Comparison of ENCODE assay signal across 16 cellular contexts in genomic region chr3:2944628-2945027, GRCh38.
DNase-seq lines count a peak whose midpoint lies in the region; ATAC-seq, FAIRE-seq and TF ChIP-seq lines count a peak whose summit lies in the region.
"Had no signal": no experiment of that assay in that cellular context is flagged by ENCODE, and none has a peak within 500 bp of the region (broad histone marks: within the 10 kb centered on the region; RNA-seq: fewer than 3 reads in every experiment).

No MANE protein-coding gene starts in this region.

- CTCF ChIA-PET in GM12878 (lab: Yijun Ruan, JAX), result no interaction called here

- H3K79me2 ChIP-seq in GM12878 (ENCODE audit: control insufficient read depth, insufficient read depth, low read length), result no peaks in the 10 kb centered on the region
- H3K79me2 ChIP-seq: hepatocyte had no signal

- WGBS in GM12878 (ENCODE audit: insufficient coverage, insufficient replicate concordance, low lambda C conversion rate, missing lambda C conversion rate), result 0% methylated on average over 1 of the region's 1 CpG

- TF ChIP-seq CTCF in GM12878 (IDR thresholded peaks at IDR 0.05 in 2 of 3, conservative IDR thresholded peaks at IDR 0.05 in 1 of 3; ENCODE audit: control insufficient read depth in 2 of 3, extremely low read depth in 1 of 3, insufficient read depth in 1 of 3, low read depth in 3 of 3, low read length in 3 of 3), result no peak

- FAIRE-seq in GM12878 (lab: Jason Lieb, UNC) (peak; percentile 49), H54 (lab: Jason Lieb, UNC) (no peak)

- no peak for TF ChIP-seq EP300 in GM12878 (IDR thresholded peaks at IDR 0.05; ENCODE audit: borderline replicate concordance in 1 of 2, control insufficient read depth in 1 of 2, low read depth in 2 of 2, low read length in 2 of 2)

- H3K4me1 ChIP-seq in GM12878 (ENCODE audit: control insufficient read depth, insufficient read depth, low read length), result peaks cover 14% of the 10 kb centered on the region; the same call in 1 of the 2 replicates
- H3K4me1 ChIP-seq: psoas muscle had no signal

- 0 out of 2 replicates have a peak, but pooled peaks have one; percentile 7 for TF ChIP-seq RAD21 in GM12878 (IDR thresholded peaks at IDR 0.05; ENCODE audit: insufficient read depth, low read depth, low read length)

- RAD21 ChIA-PET in GM12878 (lab: Charles Lee; ENCODE audit: unreplicated experiment), result no interaction called here

- peak overlapping the region; percentile 31 for H3K4me2 ChIP-seq in GM12878 (ENCODE audit: control insufficient read depth, insufficient read depth)
- H3K4me2 ChIP-seq: hepatocyte had no signal

- H3K9ac ChIP-seq in GM12878 (ENCODE audit: control insufficient read depth, insufficient read depth, low read length), result no peak overlapping the region

- H4K20me1 ChIP-seq in GM12878 (ENCODE audit: control insufficient read depth, insufficient read depth), result no peaks in the 10 kb centered on the region

- H3K9me3 ChIP-seq in GM12878 (replicated peaks; ENCODE audit: control insufficient read depth, insufficient read depth, low read length), result no peaks in the 10 kb centered on the region
- H3K9me3 ChIP-seq: MG63, psoas muscle, thoracic aorta had no signal

- SMC1A ChIA-PET in GM12878 (lab: Charles Lee; ENCODE audit: uncharacterized antibody, unreplicated experiment), result no interaction called here

- no peak overlapping the region for H2AFZ ChIP-seq in GM12878 (ENCODE audit: control insufficient read depth, low read depth, low read length)
- H2AFZ ChIP-seq: hepatocyte had no signal

- no peaks in the 10 kb centered on the region for H3K36me3 ChIP-seq in GM12878 (ENCODE audit: control insufficient read depth in 2 of 2, insufficient read depth in 2 of 2, low read length in 1 of 2)
- H3K36me3 ChIP-seq: MG63, thoracic aorta had no signal

- no peaks in the 10 kb centered on the region; a peak in 2 of 4 replicates for H3K27me3 ChIP-seq in GM12878 (replicated peaks in 1 of 2; ENCODE audit: control insufficient read depth in 2 of 2, insufficient read depth in 2 of 2, low read length in 1 of 2)
- H3K27me3 ChIP-seq: hepatocyte, MG63 had no signal

- peak overlapping the region; percentile 28; the same call in 1 of the 2 replicates for H3K27ac ChIP-seq in GM12878 (ENCODE audit: control insufficient read depth, insufficient read depth)
- H3K27ac ChIP-seq: hepatocyte, psoas muscle, thoracic aorta had no signal

- DNase-seq in GM12878 (ENCODE audit: low read depth, low spot score) (peak; percentile 32), dedifferentiated amniotic fluid mesenchymal stem cell (ENCODE audit: extremely low spot score) (no peak), DMS153 treated with DMSO at 0.1 percent for 48 hours (lab: John Stamatoyannopoulos, UW; ENCODE audit: unreplicated experiment) (no peak), H54 (ENCODE audit: insufficient read length, low spot score) (no peak)
- DNase-seq in activated naive CD4-positive, alpha-beta T cell (lab: John Stamatoyannopoulos, UW), result no peak
- DNase-seq: CD4-positive, alpha-beta memory T cell; mesenchymal stem cell; MG63; NCI-H510A treated with DMSO at 0.1 percent for 48 hours; psoas muscle; SHP77 had no signal

- TF ChIP-seq POLR2A in GM12878 (IDR thresholded peaks at IDR 0.05; ENCODE audit: low read depth, low read length) (no peak), H54 (IDR thresholded peaks at IDR 0.05; ENCODE audit: low read depth, low read length) (no peak)

- POLR2A ChIA-PET in GM12878 (lab: Charles Lee), result no interaction called here

- ATAC-seq in GM18870 (IDR thresholded peaks at IDR 0.05; ENCODE audit: unreplicated experiment) (peak; percentile 92), GM21526 (IDR thresholded peaks at IDR 0.05; ENCODE audit: low FRiP score, unreplicated experiment) (peak; percentile 99), HG03060 (IDR thresholded peaks at IDR 0.05; ENCODE audit: low read depth, unreplicated experiment) (peak; percentile 44), GM12878 (peak; percentile 63)
- ATAC-seq: psoas muscle had no signal

- no TSS peak for BruUV-seq in GM12878 (replicated peaks; lab: Mats Ljungman, UMichigan)

- H3K4me3 ChIP-seq in GM12878, result no peak overlapping the region
- H3K4me3 ChIP-seq: hepatocyte, MG63, psoas muscle, thoracic aorta had no signal

- intact Hi-C loops in GM12878 (cut with micrococcal nuclease; ENCODE audit: unreplicated experiment), result no loop called here

- in situ Hi-C loops in GM12878 (cut with MboI), result no loop called here

TF ChIP-seq in GM12878, 131 proteins besides CTCF, POLR2A, EP300 and RAD21 (continues in another document):
- TF ChIP-seq MYB (IDR thresholded peaks at IDR 0.05; ENCODE audit: borderline replicate concordance, low read depth, low read length) (no peak), RCOR1 (conservative IDR thresholded peaks at IDR 0.05; ENCODE audit: low read depth, low read length) (no peak), PBX3 (IDR thresholded peaks at IDR 0.05; ENCODE audit: insufficient replicate concordance, low read depth, low read length) (no peak), RUNX3 (IDR thresholded peaks at IDR 0.05; ENCODE audit: low read length) (peak; percentile 70), BCL11A (IDR thresholded peaks at IDR 0.05; ENCODE audit: low read depth, low read length) (peak; percentile 82), ZNF217 (IDR thresholded peaks at IDR 0.05) (no peak), SP1 (IDR thresholded peaks at IDR 0.05; ENCODE audit: low read depth, low read length) (no peak), ZBTB33 (IDR thresholded peaks at IDR 0.05) (no peak), SMAD5 (IDR thresholded peaks at IDR 0.05; ENCODE audit: low read depth) (no peak), ATF2 (IDR thresholded peaks at IDR 0.05; ENCODE audit: low read length) (peak; percentile 72; the same call in 1 of the 2 replicates), CREB1 (IDR thresholded peaks at IDR 0.05; ENCODE audit: low read depth) (0 out of 2 replicates have a peak, but pooled peaks have one; percentile 39), FOXM1 (IDR thresholded peaks at IDR 0.05; ENCODE audit: low read depth, low read length) (peak; percentile 83; the same call in 1 of the 2 replicates), MXI1 (IDR thresholded peaks at IDR 0.05; ENCODE audit: low read depth, low read length) (no peak), ELK1 (IDR thresholded peaks at IDR 0.05; ENCODE audit: low read depth, low read length) (no peak), TAF1 (IDR thresholded peaks at IDR 0.05; ENCODE audit: borderline replicate concordance, low read depth, low read length) (peak; percentile 21; the same call in 1 of the 2 replicates), ETV6 (conservative IDR thresholded peaks at IDR 0.05 in 1 of 2, IDR thresholded peaks at IDR 0.05 in 1 of 2; ENCODE audit: borderline replicate concordance in 1 of 2, low read depth in 1 of 2) (peak in 1 of 2 experiments; percentile 38; a peak in 1 of 4 replicates), PML (IDR thresholded peaks at IDR 0.05; ENCODE audit: low read length) (no peak), POU2F2 (IDR thresholded peaks at IDR 0.05; ENCODE audit: borderline replicate concordance, low read depth, low read length) (no peak), FOS (IDR thresholded peaks at IDR 0.05; ENCODE audit: borderline replicate concordance, extremely low read depth, insufficient read length) (no peak)

Comparison
In these comparisons a context has a peak if more than half of its experiments do, and no peak if none do; other contexts are left out.
1. ATAC-seq: peak in every context shown above with its lines; median percentile 99 in GM21526; 92 in GM18870; 63 in GM12878; 44 in HG03060.